9 cellular contexts compared by ENCODE assay signal in the genomic region with DNA sequence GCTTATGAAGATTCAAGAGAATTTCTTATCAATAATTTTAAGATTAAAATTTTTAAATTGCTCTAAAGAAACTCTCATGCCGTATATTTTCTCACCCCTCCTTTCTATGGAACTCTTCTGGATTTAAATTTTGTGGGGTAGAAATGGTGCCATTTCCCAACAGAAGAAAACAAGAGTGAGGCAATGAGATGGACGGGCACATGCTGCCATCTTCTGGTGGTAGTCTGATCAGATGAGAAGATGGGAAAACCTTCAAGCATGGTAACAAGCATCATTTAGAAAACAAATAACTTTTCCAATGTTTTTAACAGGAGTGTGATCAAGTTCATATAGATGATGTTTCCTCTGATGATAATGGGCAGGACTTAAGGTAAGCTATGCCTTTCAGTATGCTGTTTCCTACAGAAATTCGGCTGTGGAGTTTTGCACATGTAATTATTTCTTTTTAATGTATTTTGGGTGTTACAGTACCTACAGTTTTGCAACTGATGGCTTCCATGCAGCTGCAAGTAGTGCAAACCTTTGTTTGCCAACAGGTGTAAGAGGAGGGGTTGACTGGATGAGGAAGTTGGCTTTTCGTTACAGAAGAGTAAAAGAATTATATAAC.
DNase-seq lines count a peak whose midpoint lies in the region; ATAC-seq and TF ChIP-seq lines count a peak whose summit lies in the region.
"Had no signal": no experiment of that assay in that cellular context is flagged by ENCODE, and none has a peak within 500 bp of the region (broad histone marks: within the 10 kb centered on the region; RNA-seq: fewer than 3 reads in every experiment).

No MANE protein-coding gene starts in this region.

- no peak overlapping the region for H3K4me2 ChIP-seq in OCI-LY7 (ENCODE audit: low read length)

- H3K36me3 ChIP-seq in OCI-LY7 (ENCODE audit: insufficient read depth, low read length) (no peaks in the 10 kb centered on the region), liver (ENCODE audit: control insufficient read depth in 4 of 4, insufficient read depth in 3 of 4, low read depth in 1 of 4, low read length in 3 of 4) (no peaks in the 10 kb centered on the region)

- no peaks in the 10 kb centered on the region for H3K9me3 Mint-ChIP-seq in HFFc6
- H3K9me3 Mint-ChIP-seq: T-helper 1 cell treated with Interleukin-12 subunit alpha and Interleukin-12 subunit beta and Interleukin-4 antibody, amounts not matched to agents 30 μg/mL and 1 μg/mL, for 36 hours had no signal

- no peak overlapping the region for H2AFZ ChIP-seq in OCI-LY7 (ENCODE audit: low read length)

- H3K27me3 ChIP-seq in liver (ENCODE audit: control insufficient read depth in 4 of 4, insufficient read depth in 4 of 4, low read length in 3 of 4), result peaks cover 0 to 5% (median 1%) of the 10 kb centered on the region in 4 donors

- no TSS peak for BruUV-seq in OCI-LY7 (replicated peaks; lab: Mats Ljungman, UMichigan)

- no peak overlapping the region for H3K4me3 ChIP-seq in OCI-LY7 (ENCODE audit: low read depth, low read length, poor library complexity, severe bottlenecking)
- no peak overlapping the region for H3K4me3 ChIP-seq in liver (ENCODE audit: low read depth in 1 of 3, low read length in 3 of 3)

- DNase-seq in Daoy (ENCODE audit: low read depth) (peak; percentile 60), HFFc6 (peak; percentile 36), OCI-LY7 (ENCODE audit: low spot score) (peak; percentile 24), cerebellar cortex (ENCODE audit: low spot score) (peak; percentile 52), substantia nigra (lab: John Stamatoyannopoulos, UW) (peak in 34 of 49 donors; percentile 1 to 65 (median 22))

- H3K79me2 ChIP-seq in OCI-LY7 (ENCODE audit: insufficient read depth, low read depth, low read length), result no peaks in the 10 kb centered on the region

- no peak overlapping the region for H3K27ac Mint-ChIP-seq in HFFc6
- H3K27ac Mint-ChIP-seq: T-helper 1 cell treated with Interleukin-12 subunit alpha and Interleukin-12 subunit beta and Interleukin-4 antibody, amounts not matched to agents 30 μg/mL and 1 μg/mL, for 36 hours had no signal

- CTCF ChIA-PET in OCI-LY7 (lab: Charles Lee; ENCODE audit: unreplicated experiment), result no interaction called here

- H3K4me1 ChIP-seq in OCI-LY7 (ENCODE audit: insufficient read depth, low read length, poor library complexity, severe bottlenecking), result no peaks in the 10 kb centered on the region
- H3K4me1 ChIP-seq in liver (ENCODE audit: control insufficient read depth in 4 of 4, insufficient read depth in 4 of 4, low read length in 3 of 4), result no peaks in the 10 kb centered on the region

- WGBS in liver, result 22% methylated on average over 4 of the region's 4 CpGs

- POLR2A ChIA-PET in OCI-LY7 (lab: Charles Lee), result no interaction called here

- no peaks in the 10 kb centered on the region for H3K9me3 ChIP-seq in OCI-LY7 (ENCODE audit: low read length)
- no peaks in the 10 kb centered on the region for H3K9me3 ChIP-seq in liver (ENCODE audit: control insufficient read depth in 4 of 4, low read length in 3 of 4)

- peaks cover 3% of the 10 kb centered on the region; the same call in 1 of the 2 replicates for H3K27me3 Mint-ChIP-seq in HFFc6 (ENCODE audit: insufficient read depth)

- intact Hi-C loops in OCI-LY7 (cut with micrococcal nuclease; ENCODE audit: unreplicated experiment), result loop anchor here (5.0 to 10.0 kb wide), 2 partner anchors 550 to 678 kb away; no protein-coding TSS in a partner anchor

- no peak overlapping the region for H3K9ac ChIP-seq in liver (ENCODE audit: low read depth in 1 of 2, low read length in 2 of 2)

- H3K36me3 Mint-ChIP-seq in HFFc6 (ENCODE audit: low read depth), result no peaks in the 10 kb centered on the region

- H3K27ac ChIP-seq in OCI-LY7 (ENCODE audit: low read depth, low read length, poor library complexity, severe bottlenecking) (no peak overlapping the region), liver (ENCODE audit: low read depth in 1 of 2, low read length in 2 of 2) (no peak overlapping the region), substantia nigra (ENCODE audit: low read depth, low read length, poor library complexity, severe bottlenecking) (no peak overlapping the region)

- no peak overlapping the region for H3K4me3 Mint-ChIP-seq in HFFc6
- H3K4me3 Mint-ChIP-seq: T-helper 1 cell treated with Interleukin-12 subunit alpha and Interleukin-12 subunit beta and Interleukin-4 antibody, amounts not matched to agents 30 μg/mL and 1 μg/mL, for 36 hours had no signal

- H4K20me1 ChIP-seq in OCI-LY7 (ENCODE audit: insufficient read depth, low read length), result no peaks in the 10 kb centered on the region

- H3K4me1 Mint-ChIP-seq in HFFc6 (ENCODE audit: low read depth), result no peaks in the 10 kb centered on the region

- peak; percentile 81 for TF ChIP-seq CTCF in HFFc6 (IDR thresholded peaks at IDR 0.05)
- peak; percentile 80 for TF ChIP-seq CTCF in OCI-LY7 (conservative IDR thresholded peaks at IDR 0.05; ENCODE audit: low read length)
- peak; percentile 78 for TF ChIP-seq CTCF in liver (IDR thresholded peaks at IDR 0.05; ENCODE audit: low read depth, low read length, missing input control)

- H3K9me2 ChIP-seq in OCI-LY7 (ENCODE audit: insufficient read depth, low read length), result no peaks in the 10 kb centered on the region

- ATAC-seq in esophagus mucosa (no peak), HG03095 (IDR thresholded peaks at IDR 0.05; ENCODE audit: unreplicated experiment) (no peak)

- peak; percentile 96 to 98 for TF ChIP-seq RAD21 in liver (IDR thresholded peaks at IDR 0.05)

TF ChIP-seq in liver, 16 proteins besides CTCF, POLR2A, EP300 and RAD21:
- no peak for TF ChIP-seq HNF4G (IDR thresholded peaks at IDR 0.05)
- no peak for TF ChIP-seq NR2F2 (IDR thresholded peaks at IDR 0.05)
- no peak for TF ChIP-seq GABPA (IDR thresholded peaks at IDR 0.05 in 1 of 2, conservative IDR thresholded peaks at IDR 0.05 in 1 of 2)
- no peak for TF ChIP-seq FOXA2 (IDR thresholded peaks at IDR 0.05)
- TF ChIP-seq, protein P1, sequence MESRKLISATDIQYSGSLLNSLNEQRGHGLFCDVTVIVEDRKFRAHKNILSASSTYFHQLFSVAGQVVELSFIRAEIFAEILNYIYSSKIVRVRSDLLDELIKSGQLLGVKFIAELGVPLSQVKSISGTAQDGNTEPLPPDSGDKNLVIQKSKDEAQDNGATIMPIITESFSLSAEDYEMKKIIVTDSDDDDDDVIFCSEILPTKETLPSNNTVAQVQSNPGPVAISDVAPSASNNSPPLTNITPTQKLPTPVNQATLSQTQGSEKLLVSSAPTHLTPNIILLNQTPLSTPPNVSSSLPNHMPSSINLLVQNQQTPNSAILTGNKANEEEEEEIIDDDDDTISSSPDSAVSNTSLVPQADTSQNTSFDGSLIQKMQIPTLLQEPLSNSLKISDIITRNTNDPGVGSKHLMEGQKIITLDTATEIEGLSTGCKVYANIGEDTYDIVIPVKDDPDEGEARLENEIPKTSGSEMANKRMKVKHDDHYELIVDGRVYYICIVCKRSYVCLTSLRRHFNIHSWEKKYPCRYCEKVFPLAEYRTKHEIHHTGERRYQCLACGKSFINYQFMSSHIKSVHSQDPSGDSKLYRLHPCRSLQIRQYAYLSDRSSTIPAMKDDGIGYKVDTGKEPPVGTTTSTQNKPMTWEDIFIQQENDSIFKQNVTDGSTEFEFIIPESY (IDR thresholded peaks at IDR 0.05), result no peak
- TF ChIP-seq TAF1 (conservative IDR thresholded peaks at IDR 0.05), result no peak
- TF ChIP-seq, protein P2, sequence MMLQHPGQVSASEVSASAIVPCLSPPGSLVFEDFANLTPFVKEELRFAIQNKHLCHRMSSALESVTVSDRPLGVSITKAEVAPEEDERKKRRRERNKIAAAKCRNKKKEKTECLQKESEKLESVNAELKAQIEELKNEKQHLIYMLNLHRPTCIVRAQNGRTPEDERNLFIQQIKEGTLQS (IDR thresholded peaks at IDR 0.05), result no peak
- TF ChIP-seq SP1 (IDR thresholded peaks at IDR 0.05), result no peak
- TF ChIP-seq FOXA1 (IDR thresholded peaks at IDR 0.05), result no peak
- no peak for TF ChIP-seq JUND (IDR thresholded peaks at IDR 0.05)
- no peak for TF ChIP-seq HNF4A (conservative IDR thresholded peaks at IDR 0.05)
- TF ChIP-seq RXRA (IDR thresholded peaks at IDR 0.05), result no peak
- no peak for TF ChIP-seq YY1 (IDR thresholded peaks at IDR 0.05)
- TF ChIP-seq, protein P3, sequence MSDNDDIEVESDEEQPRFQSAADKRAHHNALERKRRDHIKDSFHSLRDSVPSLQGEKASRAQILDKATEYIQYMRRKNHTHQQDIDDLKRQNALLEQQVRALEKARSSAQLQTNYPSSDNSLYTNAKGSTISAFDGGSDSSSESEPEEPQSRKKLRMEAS (IDR thresholded peaks at IDR 0.05), result no peak
- TF ChIP-seq EGR1 (IDR thresholded peaks at IDR 0.05; ENCODE audit: low read depth in 2 of 2), result no peak
- TF ChIP-seq, protein P4, sequence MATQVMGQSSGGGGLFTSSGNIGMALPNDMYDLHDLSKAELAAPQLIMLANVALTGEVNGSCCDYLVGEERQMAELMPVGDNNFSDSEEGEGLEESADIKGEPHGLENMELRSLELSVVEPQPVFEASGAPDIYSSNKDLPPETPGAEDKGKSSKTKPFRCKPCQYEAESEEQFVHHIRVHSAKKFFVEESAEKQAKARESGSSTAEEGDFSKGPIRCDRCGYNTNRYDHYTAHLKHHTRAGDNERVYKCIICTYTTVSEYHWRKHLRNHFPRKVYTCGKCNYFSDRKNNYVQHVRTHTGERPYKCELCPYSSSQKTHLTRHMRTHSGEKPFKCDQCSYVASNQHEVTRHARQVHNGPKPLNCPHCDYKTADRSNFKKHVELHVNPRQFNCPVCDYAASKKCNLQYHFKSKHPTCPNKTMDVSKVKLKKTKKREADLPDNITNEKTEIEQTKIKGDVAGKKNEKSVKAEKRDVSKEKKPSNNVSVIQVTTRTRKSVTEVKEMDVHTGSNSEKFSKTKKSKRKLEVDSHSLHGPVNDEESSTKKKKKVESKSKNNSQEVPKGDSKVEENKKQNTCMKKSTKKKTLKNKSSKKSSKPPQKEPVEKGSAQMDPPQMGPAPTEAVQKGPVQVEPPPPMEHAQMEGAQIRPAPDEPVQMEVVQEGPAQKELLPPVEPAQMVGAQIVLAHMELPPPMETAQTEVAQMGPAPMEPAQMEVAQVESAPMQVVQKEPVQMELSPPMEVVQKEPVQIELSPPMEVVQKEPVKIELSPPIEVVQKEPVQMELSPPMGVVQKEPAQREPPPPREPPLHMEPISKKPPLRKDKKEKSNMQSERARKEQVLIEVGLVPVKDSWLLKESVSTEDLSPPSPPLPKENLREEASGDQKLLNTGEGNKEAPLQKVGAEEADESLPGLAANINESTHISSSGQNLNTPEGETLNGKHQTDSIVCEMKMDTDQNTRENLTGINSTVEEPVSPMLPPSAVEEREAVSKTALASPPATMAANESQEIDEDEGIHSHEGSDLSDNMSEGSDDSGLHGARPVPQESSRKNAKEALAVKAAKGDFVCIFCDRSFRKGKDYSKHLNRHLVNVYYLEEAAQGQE (IDR thresholded peaks at IDR 0.05), result no peak
TF ChIP-seq in liver: peak in this region for 0.
